ENCODE assay signal across 8 cellular contexts in genomic region chr12:115911360-115911759, GRCh38.
"Had no signal": no experiment of that assay in that cellular context is flagged by ENCODE, and none has a peak within 500 bp of the region (broad histone marks: within the 10 kb centered on the region; RNA-seq: fewer than 3 reads in every experiment).

No MANE protein-coding gene starts in this region.

- H3K9me3 Mint-ChIP-seq: GM23338, H9, IgD-negative memory B cell had no signal

- FAIRE-seq: H1, H54, HTR-8/SVneo had no signal

- H3K4me3 Mint-ChIP-seq: GM23338, H9, IgD-negative memory B cell had no signal

- H3K36me3 Mint-ChIP-seq: IgD-negative memory B cell had no signal

- H3K27ac Mint-ChIP-seq: GM23338, H9, IgD-negative memory B cell had no signal

- DNase-seq: H9, HCEC 1CT, KG1 had no signal

- H3K4me3 ChIP-seq: GM23338 had no signal

- H2AFZ ChIP-seq: GM23338 had no signal

- H3K4me2 ChIP-seq: GM23338 had no signal

- H3K4me1 Mint-ChIP-seq: GM23338, H9, IgD-negative memory B cell had no signal

- ATAC-seq: GM23338 had no signal
